In the genomic region with DNA sequence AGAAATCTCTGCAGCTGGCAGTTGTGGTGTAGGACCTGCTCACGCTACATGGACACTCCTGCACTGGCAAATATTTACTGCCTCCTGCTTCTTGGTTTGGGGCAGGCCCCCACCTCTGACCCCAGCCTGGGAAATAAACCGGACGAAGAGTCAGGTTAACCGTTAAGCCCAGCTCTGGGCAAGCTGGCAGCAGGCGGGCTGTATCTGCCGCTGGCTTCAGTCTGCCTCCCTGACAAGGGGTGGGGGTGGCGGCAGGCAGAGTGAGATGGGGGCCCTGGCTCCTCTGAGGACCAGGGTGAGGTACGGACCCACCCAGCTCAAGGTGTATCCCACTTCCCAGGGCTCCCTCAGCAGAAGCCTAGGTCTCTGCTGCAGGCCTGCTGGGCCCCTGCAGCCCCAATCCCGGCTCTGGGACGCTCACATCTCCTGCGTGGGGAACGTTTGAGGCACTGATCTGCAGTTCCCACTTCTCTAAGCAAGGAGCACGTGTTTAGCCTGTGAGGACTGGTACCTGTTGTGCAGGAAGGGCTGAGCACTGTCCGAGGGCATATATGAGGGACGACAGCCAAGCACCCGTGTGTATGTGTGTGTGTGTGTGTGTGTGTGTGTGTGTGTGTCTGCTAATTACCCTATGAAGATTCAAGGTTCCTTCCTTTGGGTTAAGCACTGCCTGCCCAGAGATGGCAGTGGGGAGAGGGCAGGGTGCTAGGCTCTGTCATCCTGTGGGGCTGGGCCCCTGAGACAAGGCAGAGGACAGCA, we compare ENCODE assay signal across 1 cellular context.
A peak's percentile ranks its signal among the peaks of the same experiment; 100 is the strongest.
TF ChIP-seq lines count a peak whose summit lies in the region.

No MANE protein-coding gene starts in this region.

TF ChIP-seq in HepG2, 621 proteins besides CTCF, POLR2A, EP300 and RAD21 (continued from another document and continues in another):
- TF ChIP-seq ZNF292 (CRISPR knock-in tag; IDR thresholded peaks at IDR 0.05; ENCODE audit: borderline replicate concordance, low read depth) (peak; percentile 44; the same call in 1 of the 2 replicates), RXRA (CRISPR knock-in tag; IDR thresholded peaks at IDR 0.05) (peak; percentile 55; the same call in 1 of the 2 replicates), MAZ (IDR thresholded peaks at IDR 0.05; ENCODE audit: borderline replicate concordance, low read depth, low read length) (0 out of 2 replicates have a peak, but pooled peaks have one; percentile 17), MAZ (CRISPR knock-in tag; IDR thresholded peaks at IDR 0.05; ENCODE audit: low read depth) (no peak), ZNF253 (CRISPR knock-in tag; IDR thresholded peaks at IDR 0.05; ENCODE audit: borderline replicate concordance) (no peak), MXD4 (CRISPR knock-in tag; IDR thresholded peaks at IDR 0.05) (no peak), E2F1 (CRISPR knock-in tag; IDR thresholded peaks at IDR 0.05) (no peak), KDM6A (CRISPR knock-in tag; IDR thresholded peaks at IDR 0.05; ENCODE audit: low read depth) (0 out of 2 replicates have a peak, but pooled peaks have one; percentile 5), YEATS2 (CRISPR knock-in tag; IDR thresholded peaks at IDR 0.05; ENCODE audit: borderline replicate concordance) (no peak), POLR2AphosphoS5 (IDR thresholded peaks at IDR 0.05; ENCODE audit: low read depth, low read length) (peak; percentile 69), POGK (CRISPR knock-in tag; conservative IDR thresholded peaks at IDR 0.05) (0 out of 2 replicates have a peak, but pooled peaks have one; percentile 2), ZBTB42 (CRISPR knock-in tag; IDR thresholded peaks at IDR 0.05) (no peak), RBFOX2 (IDR thresholded peaks at IDR 0.05; ENCODE audit: low read depth, low read length) (no peak), ZNF232 (CRISPR knock-in tag; IDR thresholded peaks at IDR 0.05; ENCODE audit: borderline replicate concordance) (no peak), ISL2 (CRISPR knock-in tag; IDR thresholded peaks at IDR 0.05) (0 out of 2 replicates have a peak, but pooled peaks have one; percentile 38), HOXA5 (CRISPR knock-in tag; IDR thresholded peaks at IDR 0.05) (0 out of 2 replicates have a peak, but pooled peaks have one; percentile 45), ZNF850 (CRISPR knock-in tag; conservative IDR thresholded peaks at IDR 0.05) (no peak), ZNF552 (CRISPR knock-in tag; IDR thresholded peaks at IDR 0.05; ENCODE audit: borderline replicate concordance) (no peak), TBX2 (CRISPR knock-in tag; IDR thresholded peaks at IDR 0.05; ENCODE audit: borderline replicate concordance) (peak; percentile 43; the same call in 1 of the 2 replicates), NR2C2 (CRISPR knock-in tag; IDR thresholded peaks at IDR 0.05; ENCODE audit: borderline replicate concordance) (peak; percentile 65), ZNF616 (CRISPR knock-in tag; IDR thresholded peaks at IDR 0.05; ENCODE audit: low read depth) (no peak), ZNF792 (CRISPR knock-in tag; IDR thresholded peaks at IDR 0.05) (peak; percentile 60; the same call in 1 of the 2 replicates), ZNF362 (CRISPR knock-in tag; IDR thresholded peaks at IDR 0.05; ENCODE audit: borderline replicate concordance) (peak; percentile 60; the same call in 1 of the 2 replicates), NFIB (CRISPR knock-in tag; IDR thresholded peaks at IDR 0.05; ENCODE audit: borderline replicate concordance) (no peak), ZNF891 (CRISPR knock-in tag; IDR thresholded peaks at IDR 0.05) (no peak), PAF1 (CRISPR knock-in tag; IDR thresholded peaks at IDR 0.05) (peak; percentile 68; the same call in 1 of the 2 replicates), MNT (IDR thresholded peaks at IDR 0.05) (no peak), FOXP1 (IDR thresholded peaks at IDR 0.05) (no peak), FOXP1 (CRISPR knock-in tag; IDR thresholded peaks at IDR 0.05) (peak; percentile 65), ZNF543 (CRISPR knock-in tag; IDR thresholded peaks at IDR 0.05) (no peak), ZBED4 (CRISPR knock-in tag; IDR thresholded peaks at IDR 0.05; ENCODE audit: borderline replicate concordance) (peak; percentile 38; the same call in 1 of the 2 replicates), TBX3 (IDR thresholded peaks at IDR 0.05; ENCODE audit: borderline replicate concordance) (no peak), GATAD1 (CRISPR knock-in tag; IDR thresholded peaks at IDR 0.05) (no peak), SAP130 (CRISPR knock-in tag; IDR thresholded peaks at IDR 0.05; ENCODE audit: low read depth) (peak; percentile 78), ZNF605 (CRISPR knock-in tag; IDR thresholded peaks at IDR 0.05) (no peak), MAFG (CRISPR knock-in tag; IDR thresholded peaks at IDR 0.05) (no peak), RFXANK (CRISPR knock-in tag; IDR thresholded peaks at IDR 0.05) (no peak), PHF21A (CRISPR knock-in tag; IDR thresholded peaks at IDR 0.05) (peak; percentile 98), KAT2B (IDR thresholded peaks at IDR 0.05; ENCODE audit: borderline replicate concordance, low read depth, low read length) (no peak), GABPB1 (CRISPR knock-in tag; IDR thresholded peaks at IDR 0.05) (peak; percentile 65), ZBTB7B (CRISPR knock-in tag; IDR thresholded peaks at IDR 0.05) (peak; percentile 87), YEATS4 (CRISPR knock-in tag; IDR thresholded peaks at IDR 0.05; ENCODE audit: borderline replicate concordance) (peak; percentile 57; the same call in 1 of the 2 replicates), SIN3A (IDR thresholded peaks at IDR 0.05; ENCODE audit: borderline replicate concordance, low read depth, low read length) (peak; percentile 70; the same call in 1 of the 2 replicates), ZNF563 (CRISPR knock-in tag; IDR thresholded peaks at IDR 0.05) (no peak; the same call in 1 of the 2 replicates)
- TF ChIP-seq, protein P1, sequence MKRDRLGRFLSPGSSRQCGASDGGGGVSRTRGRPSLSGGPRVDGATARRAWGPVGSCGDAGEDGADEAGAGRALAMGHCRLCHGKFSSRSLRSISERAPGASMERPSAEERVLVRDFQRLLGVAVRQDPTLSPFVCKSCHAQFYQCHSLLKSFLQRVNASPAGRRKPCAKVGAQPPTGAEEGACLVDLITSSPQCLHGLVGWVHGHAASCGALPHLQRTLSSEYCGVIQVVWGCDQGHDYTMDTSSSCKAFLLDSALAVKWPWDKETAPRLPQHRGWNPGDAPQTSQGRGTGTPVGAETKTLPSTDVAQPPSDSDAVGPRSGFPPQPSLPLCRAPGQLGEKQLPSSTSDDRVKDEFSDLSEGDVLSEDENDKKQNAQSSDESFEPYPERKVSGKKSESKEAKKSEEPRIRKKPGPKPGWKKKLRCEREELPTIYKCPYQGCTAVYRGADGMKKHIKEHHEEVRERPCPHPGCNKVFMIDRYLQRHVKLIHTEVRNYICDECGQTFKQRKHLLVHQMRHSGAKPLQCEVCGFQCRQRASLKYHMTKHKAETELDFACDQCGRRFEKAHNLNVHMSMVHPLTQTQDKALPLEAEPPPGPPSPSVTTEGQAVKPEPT (CRISPR knock-in tag; IDR thresholded peaks at IDR 0.05; ENCODE audit: low read depth), result no peak
- TF ChIP-seq, protein P2, sequence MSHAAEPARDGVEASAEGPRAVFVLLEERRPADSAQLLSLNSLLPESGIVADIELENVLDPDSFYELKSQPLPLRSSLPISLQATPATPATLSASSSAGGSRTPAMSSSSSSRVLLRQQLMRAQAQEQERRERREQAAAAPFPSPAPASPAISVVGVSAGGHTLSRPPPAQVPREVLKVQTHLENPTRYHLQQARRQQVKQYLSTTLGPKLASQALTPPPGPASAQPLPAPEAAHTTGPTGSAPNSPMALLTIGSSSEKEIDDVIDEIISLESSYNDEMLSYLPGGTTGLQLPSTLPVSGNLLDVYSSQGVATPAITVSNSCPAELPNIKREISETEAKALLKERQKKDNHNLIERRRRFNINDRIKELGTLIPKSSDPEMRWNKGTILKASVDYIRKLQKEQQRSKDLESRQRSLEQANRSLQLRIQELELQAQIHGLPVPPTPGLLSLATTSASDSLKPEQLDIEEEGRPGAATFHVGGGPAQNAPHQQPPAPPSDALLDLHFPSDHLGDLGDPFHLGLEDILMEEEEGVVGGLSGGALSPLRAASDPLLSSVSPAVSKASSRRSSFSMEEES (CRISPR knock-in tag; IDR thresholded peaks at IDR 0.05), result 0 out of 2 replicates have a peak, but pooled peaks have one; percentile 20
- TF ChIP-seq, protein P3, sequence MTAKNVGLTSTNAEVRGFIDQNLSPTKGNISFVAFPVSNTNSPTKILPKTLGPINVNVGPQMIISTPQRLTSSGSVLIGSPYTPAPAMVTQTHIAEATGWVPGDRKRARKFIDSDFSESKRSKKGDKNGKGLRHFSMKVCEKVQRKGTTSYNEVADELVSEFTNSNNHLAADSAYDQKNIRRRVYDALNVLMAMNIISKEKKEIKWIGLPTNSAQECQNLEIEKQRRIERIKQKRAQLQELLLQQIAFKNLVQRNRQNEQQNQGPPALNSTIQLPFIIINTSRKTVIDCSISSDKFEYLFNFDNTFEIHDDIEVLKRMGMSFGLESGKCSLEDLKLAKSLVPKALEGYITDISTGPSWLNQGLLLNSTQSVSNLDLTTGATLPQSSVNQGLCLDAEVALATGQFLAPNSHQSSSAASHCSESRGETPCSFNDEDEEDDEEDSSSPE (CRISPR knock-in tag; IDR thresholded peaks at IDR 0.05), result 0 out of 2 replicates have a peak, but pooled peaks have one; percentile 18
- TF ChIP-seq, protein P4, sequence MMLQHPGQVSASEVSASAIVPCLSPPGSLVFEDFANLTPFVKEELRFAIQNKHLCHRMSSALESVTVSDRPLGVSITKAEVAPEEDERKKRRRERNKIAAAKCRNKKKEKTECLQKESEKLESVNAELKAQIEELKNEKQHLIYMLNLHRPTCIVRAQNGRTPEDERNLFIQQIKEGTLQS (CRISPR knock-in tag; IDR thresholded peaks at IDR 0.05), result 0 out of 2 replicates have a peak, but pooled peaks have one; percentile 30
